Comparison of ENCODE assay signal across 10 cellular contexts in genomic region chr10:112955736-112956421, GRCh38. TPM values are rescaled to one million over a fixed set of nuclear protein-coding genes. Genes with fewer than 3 reads are reported as not detected.
DNase-seq lines count a peak whose midpoint lies in the region; ATAC-seq and TF ChIP-seq lines count a peak whose summit lies in the region.
"Had no signal": no experiment of that assay in that cellular context is flagged by ENCODE, and none has a peak within 500 bp of the region (broad histone marks: within the 10 kb centered on the region; RNA-seq: fewer than 3 reads in every experiment).

No MANE protein-coding gene starts in this region.

- TF ChIP-seq CTCF in AG10803 (conservative IDR thresholded peaks at IDR 0.05; ENCODE audit: low read length) (no peak), Loucy (conservative IDR thresholded peaks at IDR 0.05; ENCODE audit: low read length) (no peak), epithelial cell of proximal tubule (conservative IDR thresholded peaks at IDR 0.05; ENCODE audit: low read depth, low read length) (no peak), A673 (conservative IDR thresholded peaks at IDR 0.05; ENCODE audit: low read depth, low read length) (no peak)

- H4K20me1 ChIP-seq in Loucy (ENCODE audit: insufficient read depth, low read length, poor library complexity, severe bottlenecking), result peaks cover 14% of the 10 kb centered on the region

- H3K79me2 ChIP-seq in Loucy (ENCODE audit: insufficient read depth, low read length), result peaks cover 49% of the 10 kb centered on the region

- no peak for ATAC-seq in naive thymus-derived CD4-positive, alpha-beta T cell
- ATAC-seq in HG02610 (IDR thresholded peaks at IDR 0.05; ENCODE audit: unreplicated experiment) (no peak), HG02588 (IDR thresholded peaks at IDR 0.05; ENCODE audit: unreplicated experiment) (no peak)
- ATAC-seq: esophagus mucosa had no signal

- H3K27ac Mint-ChIP-seq in naive thymus-derived CD4-positive, alpha-beta T cell, result peak overlapping the region in 1 of 9 donors; percentile 28

- no peaks in the 10 kb centered on the region for H3K9me3 ChIP-seq in Loucy (ENCODE audit: insufficient read depth, low read depth, low read length)
- no peaks in the 10 kb centered on the region for H3K9me3 ChIP-seq in naive thymus-derived CD4-positive, alpha-beta T cell (ENCODE audit: control insufficient read depth in 2 of 3, low read length in 3 of 3)
- no peaks in the 10 kb centered on the region for H3K9me3 ChIP-seq in A673 (ENCODE audit: low read depth, low read length, poor library complexity, severe bottlenecking)

- H3K9me2 ChIP-seq in Loucy (replicated peaks; ENCODE audit: low read depth, low read length), result no peaks in the 10 kb centered on the region

- DNase-seq in AG10803 (ENCODE audit: low read depth) (peak; percentile 92), epithelial cell of proximal tubule (ENCODE audit: low read depth) (no peak), NCI-H1092 treated with DMSO at 0.1 percent for 48 hours (lab: John Stamatoyannopoulos, UW) (no peak), A673 (ENCODE audit: low spot score) (no peak)
- DNase-seq in naive thymus-derived CD4-positive, alpha-beta T cell, result no peak
- DNase-seq: GF-D8 had no signal

- CTCF ChIA-PET in naive thymus-derived CD4-positive, alpha-beta T cell (lab: Charles Lee), result no interaction called here
- CTCF ChIA-PET in A673 (lab: Charles Lee), result no interaction called here

- no peak overlapping the region for H3K27ac ChIP-seq in naive thymus-derived CD4-positive, alpha-beta T cell (ENCODE audit: low read depth, low read length)
- no peak overlapping the region for H3K27ac ChIP-seq in A673 (ENCODE audit: low read depth, low read length, poor library complexity, severe bottlenecking)

- peaks cover 5 to 37% (median 22%) of the 10 kb centered on the region in 7 donors for H3K4me1 Mint-ChIP-seq in naive thymus-derived CD4-positive, alpha-beta T cell

- intact Hi-C loops in naive thymus-derived CD4-positive, alpha-beta T cell (cut with micrococcal nuclease), result loop anchor here in 1 of 2 donors (10.0 kb wide), 2 partner anchors 429 to 571 kb away; no protein-coding TSS in a partner anchor
- intact Hi-C loops in A673 (cut with micrococcal nuclease; ENCODE audit: unreplicated experiment), result loop anchor here (5.0 kb wide), 1 partner anchor 171 kb away; no protein-coding TSS in a partner anchor

- peak overlapping the region; percentile 38 for H3K4me2 ChIP-seq in Loucy (ENCODE audit: low read depth, low read length, poor library complexity, severe bottlenecking)

- H3K9me3 Mint-ChIP-seq in naive thymus-derived CD4-positive, alpha-beta T cell, result no peaks in the 10 kb centered on the region

- POLR2A ChIA-PET in naive thymus-derived CD4-positive, alpha-beta T cell (lab: Charles Lee), result interaction anchor here (1.6 kb wide), 1 partner anchor 9 kb away, joined by 4 read pairs; no protein-coding TSS in a partner anchor
- POLR2A ChIA-PET in A673 (lab: Charles Lee; ENCODE audit: low non-redundant PET), result no interaction called here

- H3K36me3 ChIP-seq in Loucy (ENCODE audit: insufficient read depth, low read length), result no peaks in the 10 kb centered on the region
- no peaks in the 10 kb centered on the region for H3K36me3 ChIP-seq in naive thymus-derived CD4-positive, alpha-beta T cell (ENCODE audit: control insufficient read depth in 2 of 3, insufficient read depth in 3 of 3, low read length in 3 of 3)
- H3K36me3 ChIP-seq in A673 (ENCODE audit: insufficient read depth, low read length, poor library complexity, severe bottlenecking), result no peaks in the 10 kb centered on the region

- H3K4me1 ChIP-seq in Loucy (ENCODE audit: insufficient read depth, low read length, poor library complexity, severe bottlenecking), result peaks cover 48% of the 10 kb centered on the region
- no peaks in the 10 kb centered on the region for H3K4me1 ChIP-seq in naive thymus-derived CD4-positive, alpha-beta T cell (ENCODE audit: control insufficient read depth in 2 of 2, insufficient read depth in 2 of 2, low read length in 2 of 2)
- H3K4me1 ChIP-seq in A673 (ENCODE audit: insufficient read depth, low read length, poor library complexity, severe bottlenecking), result peaks cover 78% of the 10 kb centered on the region

- H3K27me3 ChIP-seq in Loucy (ENCODE audit: insufficient read depth, low read length, poor library complexity, severe bottlenecking) (no peaks in the 10 kb centered on the region), A673 (replicated peaks; ENCODE audit: insufficient read depth, low read depth, low read length, poor library complexity) (no peaks in the 10 kb centered on the region)
- H3K27me3 ChIP-seq in naive thymus-derived CD4-positive, alpha-beta T cell (ENCODE audit: control insufficient read depth in 2 of 2, insufficient read depth in 2 of 2, low read length in 2 of 2), result no peaks in the 10 kb centered on the region

- peak overlapping the region; percentile 90 for H3K4me3 ChIP-seq in AG10803 (ENCODE audit: low read length)
- peak overlapping the region; percentile 6 for H3K4me3 ChIP-seq in Loucy (ENCODE audit: low read length, poor library complexity, severe bottlenecking)
- H3K4me3 ChIP-seq in epithelial cell of proximal tubule (ENCODE audit: low read depth, low read length), result peak overlapping the region; percentile 43
- H3K4me3 ChIP-seq in naive thymus-derived CD4-positive, alpha-beta T cell (ENCODE audit: low read length), result no peak overlapping the region
- no peak overlapping the region for H3K4me3 ChIP-seq in A673 (ENCODE audit: low read depth, low read length, poor library complexity, severe bottlenecking)

- H3K4me3 Mint-ChIP-seq in naive thymus-derived CD4-positive, alpha-beta T cell, result peak overlapping the region in 7 of 10 donors; percentile 3 to 65 (median 20)

- H2AFZ ChIP-seq in Loucy (ENCODE audit: low read length), result no peak overlapping the region

- H3K9ac ChIP-seq in Loucy (ENCODE audit: low read depth, low read length, poor library complexity, severe bottlenecking), result no peak overlapping the region

- no TSS peak for BruUV-seq in A673 (replicated peaks; lab: Mats Ljungman, UMichigan)

- peaks cover 0 to 5% (median 5%) of the 10 kb centered on the region in 5 donors for H3K36me3 Mint-ChIP-seq in naive thymus-derived CD4-positive, alpha-beta T cell

- peaks cover 18 to 80% (median 49%) of the 10 kb centered on the region in 5 donors for H3K27me3 Mint-ChIP-seq in naive thymus-derived CD4-positive, alpha-beta T cell

- H3F3A ChIP-seq in Loucy (ENCODE audit: low read depth), result 0 out of 2 replicates have a peak, but pooled peaks cover 4% of the 10 kb centered on the region

RNA-seq across cellular contexts. Expression of gene TCF7L2, which starts 5.8 kb away (rescaled TPM):
- total RNA-seq in epithelial cell of proximal tubule (5.4 TPM in 2 replicates), A673 (2021) (16.8 and 20.9 TPM in 2 replicates)
- total RNA-seq in naive thymus-derived CD4-positive, alpha-beta T cell, result 10 to 100 TPM in 1 of 5 experiments, 1 to 10 TPM in 3, under 1 TPM in 1; 0.39 to 31.4 (median 3.5) TPM
- polyA plus RNA-seq in naive thymus-derived CD4-positive, alpha-beta T cell, result 1 to 10 TPM; 1.7 to 3.1 TPM

Comparison
In these comparisons a context has a peak if more than half of its experiments do, and no peak if none do; other contexts are left out.
1. H3K4me3 ChIP-seq: peak in AG10803 (single experiment), Loucy (single experiment) and epithelial cell of proximal tubule (single experiment); none in naive thymus-derived CD4-positive, alpha-beta T cell (single experiment) and A673 (single experiment).